Comparison of ENCODE assay signal across 8 cellular contexts in the genomic region with DNA sequence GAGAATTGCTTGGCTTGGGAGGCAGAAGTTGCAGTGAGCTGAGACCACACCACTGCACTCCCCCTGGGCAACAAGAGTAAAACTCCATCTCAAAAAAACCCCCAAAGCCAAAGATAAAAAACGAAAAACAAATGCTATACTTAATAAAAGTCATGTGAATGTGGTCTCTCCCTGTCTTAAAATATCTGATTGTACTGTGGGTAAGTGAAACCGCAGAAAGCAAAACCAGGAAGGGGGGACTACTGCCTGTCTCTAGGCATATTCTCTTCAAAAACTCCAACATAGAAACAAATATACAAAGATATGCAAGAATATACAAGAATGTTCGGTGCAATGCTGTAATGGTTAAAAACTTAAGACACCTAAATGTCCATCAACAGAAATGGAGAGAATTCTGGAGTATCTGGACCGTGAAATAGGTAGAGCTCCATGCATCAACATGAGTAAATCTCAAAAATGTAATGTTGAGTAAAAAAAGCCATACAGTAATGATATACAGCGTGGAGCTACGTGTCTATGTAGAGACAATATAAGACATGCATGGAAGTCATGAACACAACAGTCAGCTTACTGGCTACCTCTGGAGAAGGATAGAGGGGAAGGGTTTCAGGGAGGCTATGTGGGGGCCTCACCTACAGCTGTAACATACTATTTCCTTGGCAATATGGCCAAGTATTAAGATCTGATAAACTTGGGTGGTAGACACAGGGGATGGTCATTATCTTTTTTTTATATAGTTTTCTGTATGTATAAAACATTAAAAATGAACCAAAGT. TPM values are rescaled to one million over a fixed set of nuclear protein-coding genes. Genes with fewer than 3 reads are reported as not detected.
DNase-seq lines count a peak whose midpoint lies in the region; ATAC-seq, FAIRE-seq and TF ChIP-seq lines count a peak whose summit lies in the region.

No MANE protein-coding gene starts in this region.

- no peak overlapping the region for H2AFZ ChIP-seq in GM12878 (ENCODE audit: control insufficient read depth, low read depth, low read length)

- BruUV-seq in A673 (replicated peaks; lab: Mats Ljungman, UMichigan) (no TSS peak), GM12878 (replicated peaks; lab: Mats Ljungman, UMichigan) (no TSS peak)

- POLR2A ChIA-PET in A673 (lab: Charles Lee; ENCODE audit: low non-redundant PET) (interaction anchor here (0.6 kb wide), 1 partner anchor 51 kb away, joined by 4 read pairs; no protein-coding TSS in a partner anchor), GM12878 (lab: Charles Lee) (interaction anchor here (0.6 to 1.4 kb wide), 8 partner anchors 9 to 883 kb away, joined by 3 to 5 read pairs (median 4); partner anchors contain the start of genes BUD31 and PDAP1)

- intact Hi-C loops in A673 (cut with micrococcal nuclease; ENCODE audit: unreplicated experiment) (no loop called here), GM12878 (cut with micrococcal nuclease; ENCODE audit: unreplicated experiment) (no loop called here)

- TF ChIP-seq RAD21 in GM12878 (IDR thresholded peaks at IDR 0.05; ENCODE audit: insufficient read depth, low read depth, low read length) = no peak

- no peaks in the 10 kb centered on the region for H4K20me1 ChIP-seq in GM12878 (ENCODE audit: control insufficient read depth, insufficient read depth)

- H3K4me1 ChIP-seq in A673 (ENCODE audit: insufficient read depth, low read length, poor library complexity, severe bottlenecking) = peaks cover 5% of the 10 kb centered on the region
- peaks cover 10% of the 10 kb centered on the region; the same call in 1 of the 2 replicates for H3K4me1 ChIP-seq in HUES6 (ENCODE audit: control insufficient read depth, insufficient read depth, low read length)
- H3K4me1 ChIP-seq in GM12878 (ENCODE audit: control insufficient read depth, insufficient read depth, low read length) = no peaks in the 10 kb centered on the region
- H3K4me1 ChIP-seq in small intestine (ENCODE audit: control insufficient read depth in 2 of 2, insufficient read depth in 1 of 2, low read depth in 1 of 2, low read length in 1 of 2) = peaks cover 0 to 3% of the 10 kb centered on the region in 2 donors

- SMC1A ChIA-PET in GM12878 (lab: Charles Lee; ENCODE audit: uncharacterized antibody, unreplicated experiment) = interaction anchor here (0.9 to 1.2 kb wide), 2 partner anchors 10 to 109 kb away, joined by 3 read pairs; no protein-coding TSS in a partner anchor

- no peak for DNase-seq in A673 (ENCODE audit: low spot score)
- no peak for DNase-seq in GM12878 (ENCODE audit: low read depth, low spot score)
- DNase-seq in mesothelial cell of epicardium (ENCODE audit: low spot score in 2 of 2, unreplicated experiment in 2 of 2) = no peak
- no peak for DNase-seq in small intestine
- no peak for DNase-seq in NCI-H2196 treated with DMSO at 0.1 percent for 48 hours (lab: John Stamatoyannopoulos, UW; ENCODE audit: unreplicated experiment)
- DNase-seq in GM19240 (ENCODE audit: insufficient read length, low spot score) = no peak
- DNase-seq in activated CD4-positive, CD25-positive, alpha-beta regulatory T cell treated with anti-CD3 and anti-CD28 coated beads, Interleukin-2, amount 50 U/mL, for 72 hours = no peak

- H3K4me2 ChIP-seq in GM12878 (ENCODE audit: control insufficient read depth, insufficient read depth) = peak overlapping the region; percentile 94

- TF ChIP-seq POLR2A in GM12878 (IDR thresholded peaks at IDR 0.05; ENCODE audit: low read depth, low read length) = no peak

- H3K4me3 ChIP-seq in A673 (ENCODE audit: low read depth, low read length, poor library complexity, severe bottlenecking) (peak overlapping the region; percentile 98), HUES6 (ENCODE audit: low read depth, low read length) (peak overlapping the region; percentile 92), GM12878 (peak overlapping the region; percentile 95), small intestine (ENCODE audit: low read depth in 1 of 2, low read length in 2 of 2) (peak overlapping the region in 1 of 2 donors; percentile 98)

- TF ChIP-seq EP300 in GM12878 (IDR thresholded peaks at IDR 0.05; ENCODE audit: borderline replicate concordance in 1 of 2, control insufficient read depth in 1 of 2, low read depth in 2 of 2, low read length in 2 of 2) = no peak

- CTCF ChIA-PET in A673 (lab: Charles Lee) (no interaction called here), GM12878 (lab: Yijun Ruan, JAX) (interaction anchor here (1.1 kb wide), 1 partner anchor 11 kb away, joined by 4 read pairs; no protein-coding TSS in a partner anchor)

- RAD21 ChIA-PET in GM12878 (lab: Charles Lee; ENCODE audit: unreplicated experiment) = interaction anchor here (1.0 kb wide), 1 partner anchor 25 kb away, joined by 3 read pairs; no protein-coding TSS in a partner anchor

- H3K36me3 ChIP-seq in A673 (ENCODE audit: insufficient read depth, low read length, poor library complexity, severe bottlenecking) (peaks cover 16% of the 10 kb centered on the region), HUES6 (ENCODE audit: control insufficient read depth, insufficient read depth, low read length) (peaks cover 39% of the 10 kb centered on the region), GM12878 (ENCODE audit: control insufficient read depth in 2 of 2, insufficient read depth in 2 of 2, low read length in 1 of 2) (peaks cover 9 to 27% of the 10 kb centered on the region in 2 experiments), small intestine (ENCODE audit: control insufficient read depth in 2 of 2, insufficient read depth in 2 of 2, low read length in 2 of 2) (peaks cover 8 to 23% of the 10 kb centered on the region in 2 donors)

- no peak for ATAC-seq in GM12878

- FAIRE-seq in GM12878 (lab: Jason Lieb, UNC) (no peak), small intestine (lab: Jason Lieb, UNC) (no peak)

- H3K27ac ChIP-seq in A673 (ENCODE audit: low read depth, low read length, poor library complexity, severe bottlenecking) (no peak overlapping the region), HUES6 (ENCODE audit: low read depth, low read length) (no peak overlapping the region), GM12878 (ENCODE audit: control insufficient read depth, insufficient read depth) (peak overlapping the region; percentile 58), small intestine (ENCODE audit: low read depth in 1 of 2, low read length in 1 of 2) (no peak overlapping the region)

- peak overlapping the region; percentile 99 for H3K4me3 Mint-ChIP-seq in mesothelial cell of epicardium

- peaks cover 30% of the 10 kb centered on the region for H3K36me3 Mint-ChIP-seq in mesothelial cell of epicardium

- H3K79me2 ChIP-seq in GM12878 (ENCODE audit: control insufficient read depth, insufficient read depth, low read length) = peaks cover 50% of the 10 kb centered on the region

- H3K27me3 ChIP-seq in A673 (replicated peaks; ENCODE audit: insufficient read depth, low read depth, low read length, poor library complexity) = no peaks in the 10 kb centered on the region
- no peaks in the 10 kb centered on the region for H3K27me3 ChIP-seq in HUES6 (ENCODE audit: control insufficient read depth, insufficient read depth, low read length)
- no peaks in the 10 kb centered on the region for H3K27me3 ChIP-seq in GM12878 (replicated peaks in 1 of 2; ENCODE audit: control insufficient read depth in 2 of 2, insufficient read depth in 2 of 2, low read length in 1 of 2)
- H3K27me3 ChIP-seq in small intestine (ENCODE audit: control insufficient read depth in 2 of 2, insufficient read depth in 2 of 2, low read length in 2 of 2) = no peaks in the 10 kb centered on the region

- 2% methylated on average over 6 of the region's 6 CpGs for WGBS in GM12878 (ENCODE audit: insufficient coverage, insufficient replicate concordance, low lambda C conversion rate, missing lambda C conversion rate)
- 58 to 73% (median 62%) methylated on average over 6 of the region's 6 CpGs for WGBS in small intestine, 3 donors

- H3K9me3 ChIP-seq in A673 (ENCODE audit: low read depth, low read length, poor library complexity, severe bottlenecking) (peaks cover 18% of the 10 kb centered on the region), HUES6 (ENCODE audit: control insufficient read depth, insufficient read depth, low read depth, low read length) (peaks cover 10% of the 10 kb centered on the region), GM12878 (replicated peaks; ENCODE audit: control insufficient read depth, insufficient read depth, low read length) (peaks cover 23% of the 10 kb centered on the region), small intestine (ENCODE audit: control insufficient read depth, low read depth) (peaks cover 1% of the 10 kb centered on the region)

- in situ Hi-C loops in GM12878 (cut with MboI) = no loop called here

- H3K4me1 Mint-ChIP-seq in mesothelial cell of epicardium = peaks cover 25% of the 10 kb centered on the region

- H3K9ac ChIP-seq in HUES6 (ENCODE audit: low read length) = peak overlapping the region; percentile 89
- peak overlapping the region; percentile 94; the same call in 1 of the 2 replicates for H3K9ac ChIP-seq in GM12878 (ENCODE audit: control insufficient read depth, insufficient read depth, low read length)

- peak overlapping the region; percentile 40 for H3K27ac Mint-ChIP-seq in mesothelial cell of epicardium

- H3K27me3 Mint-ChIP-seq in mesothelial cell of epicardium (ENCODE audit: low read depth) = no peaks in the 10 kb centered on the region

- H3K9me3 Mint-ChIP-seq in mesothelial cell of epicardium = peaks cover 11% of the 10 kb centered on the region

- TF ChIP-seq CTCF in A673 (conservative IDR thresholded peaks at IDR 0.05; ENCODE audit: low read depth, low read length) (no peak), GM12878 (IDR thresholded peaks at IDR 0.05 in 2 of 3, conservative IDR thresholded peaks at IDR 0.05 in 1 of 3; ENCODE audit: control insufficient read depth in 2 of 3, extremely low read depth in 1 of 3, insufficient read depth in 1 of 3, low read depth in 3 of 3, low read length in 3 of 3) (no peak), mesothelial cell of epicardium (IDR thresholded peaks at IDR 0.05; ENCODE audit: unreplicated experiment) (no peak)

RNA-seq across cellular contexts. Expression of gene ZNF394, which starts 2.1 kb away (rescaled TPM):
- 19.3 and 20.2 TPM in 2 replicates for total RNA-seq in A673 (2021)
- 140 and 151 TPM in 2 replicates for total RNA-seq in GM12878 (2013; cell fraction: nucleolus; rRNA removed)
- 25.8 and 28.4 TPM in 2 replicates for total RNA-seq in GM12878 (2014; rRNA removed)
- total RNA-seq in GM12878 (2014; rRNA removed; fragmentation: Illumina TruSeq; extraction: Trizol) = 24.9 and 26.3 TPM in 2 replicates
- total RNA-seq in GM12878 (2021) = 22.9 TPM in 2 replicates
- 20.0 TPM for polyA plus RNA-seq in GM12878 (2011; ENCODE audit: low read depth)
- 22.5 and 23.4 TPM in 2 replicates for polyA plus RNA-seq in GM12878 (2011; rRNA removed)
- 20.2 and 21.2 TPM in 2 replicates for polyA plus RNA-seq in GM12878 (2011; cell fraction: cytosol; rRNA removed)
- polyA plus RNA-seq in GM12878 (2011; cell fraction: nucleus; rRNA removed) = 16.2 and 17.1 TPM in 2 replicates
- 21.9 and 29.4 TPM in 2 replicates for polyA plus RNA-seq in GM12878 (2012)
- 21.4 and 22.0 TPM in 2 replicates for polyA plus RNA-seq in GM12878 (2014; fragmentation: Illumina TruSeq; extraction: Trizol)
- 1 to 10 TPM; 2.5 to 5.3 TPM for polyA plus RNA-seq in GM12878 (2014; fragmentation: Nextera tagmentation; extraction: Ambion mirVana)
- polyA plus RNA-seq in GM12878 (2014; rRNA removed) = 15.4 and 18.1 TPM in 2 replicates
- polyA plus RNA-seq in GM12878 (2016; fragmentation: Nextera tagmentation; extraction: Ambion mirVana) = 10 to 100 TPM; 23.8 to 26.8 TPM
- polyA minus RNA-seq in GM12878 (2011; rRNA and poly(A)+ RNA removed) = 29.6 and 32.4 TPM in 2 replicates
- 9.9 and 12.8 TPM in 2 replicates for polyA minus RNA-seq in GM12878 (2011; cell fraction: cytosol; rRNA and poly(A)+ RNA removed)
- polyA minus RNA-seq in GM12878 (2011; cell fraction: nucleus; rRNA and poly(A)+ RNA removed) = 15.6 and 26.0 TPM in 2 replicates
- 30.1 to 31.3 TPM (median 31.3 TPM) in 3 replicates for total RNA-seq in mesothelial cell of epicardium
- polyA plus RNA-seq in small intestine = 10 to 100 TPM; 17.4 to 30.0 (median 24.8) TPM

RNA-seq across cellular contexts. Expression of gene ZKSCAN5, which starts 6.5 kb away (rescaled TPM):
- total RNA-seq in A673 (2021) (13.3 and 13.4 TPM in 2 replicates), GM12878 (2014; rRNA removed) (9.0 TPM in 2 replicates), GM12878 (2014; rRNA removed; fragmentation: Illumina TruSeq; extraction: Trizol) (10.0 and 10.1 TPM in 2 replicates), GM12878 (2021) (7.5 and 7.7 TPM in 2 replicates), mesothelial cell of epicardium (14.4 to 14.6 TPM (median 14.4 TPM) in 3 replicates)
- 24.0 and 24.9 TPM in 2 replicates for total RNA-seq in GM12878 (2013; cell fraction: nucleolus; rRNA removed)
- 3.7 TPM for polyA plus RNA-seq in GM12878 (2011; ENCODE audit: low read depth)
- polyA plus RNA-seq in GM12878 (2011; rRNA removed) (9.5 and 11.4 TPM in 2 replicates), GM12878 (2014; fragmentation: Illumina TruSeq; extraction: Trizol) (7.9 and 8.6 TPM in 2 replicates), GM12878 (2014; fragmentation: Nextera tagmentation; extraction: Ambion mirVana) (1 to 10 TPM; 2.5 to 2.7 TPM), GM12878 (2014; rRNA removed) (5.6 and 6.3 TPM in 2 replicates), GM12878 (2016; fragmentation: Nextera tagmentation; extraction: Ambion mirVana) (1 to 10 TPM; 7.6 to 7.7 TPM), small intestine (1 to 10 TPM; 3.8 to 4.5 (median 4.3) TPM)
- 6.3 and 7.1 TPM in 2 replicates for polyA plus RNA-seq in GM12878 (2011; cell fraction: cytosol; rRNA removed)
- polyA plus RNA-seq in GM12878 (2011; cell fraction: nucleus; rRNA removed) = 10.7 and 11.3 TPM in 2 replicates
- polyA plus RNA-seq in GM12878 (2012) = 4.6 and 5.4 TPM in 2 replicates
- 16.4 and 18.0 TPM in 2 replicates for polyA minus RNA-seq in GM12878 (2011; rRNA and poly(A)+ RNA removed)
- 4.7 and 7.2 TPM in 2 replicates for polyA minus RNA-seq in GM12878 (2011; cell fraction: cytosol; rRNA and poly(A)+ RNA removed)
- polyA minus RNA-seq in GM12878 (2011; cell fraction: nucleus; rRNA and poly(A)+ RNA removed) = 6.9 and 10.8 TPM in 2 replicates

RNA-seq across cellular contexts. Expression of gene ZNF789, which starts 25.3 kb away (rescaled TPM):
- total RNA-seq in A673 (2021) (17.0 and 18.2 TPM in 2 replicates), GM12878 (2014; rRNA removed) (22.7 and 27.5 TPM in 2 replicates), GM12878 (2014; rRNA removed; fragmentation: Illumina TruSeq; extraction: Trizol) (22.4 and 25.0 TPM in 2 replicates), GM12878 (2021) (17.2 and 19.9 TPM in 2 replicates), mesothelial cell of epicardium (24.9 to 27.2 TPM (median 27.0 TPM) in 3 replicates)
- 59.3 and 60.0 TPM in 2 replicates for total RNA-seq in GM12878 (2013; cell fraction: nucleolus; rRNA removed)
- 14.6 TPM for polyA plus RNA-seq in GM12878 (2011; ENCODE audit: low read depth)
- polyA plus RNA-seq in GM12878 (2011; rRNA removed) (44.6 and 53.1 TPM in 2 replicates), GM12878 (2014; fragmentation: Illumina TruSeq; extraction: Trizol) (30.1 and 37.0 TPM in 2 replicates), GM12878 (2014; fragmentation: Nextera tagmentation; extraction: Ambion mirVana) (1 to 10 TPM; 5.6 to 6.0 TPM), GM12878 (2014; rRNA removed) (27.2 and 32.2 TPM in 2 replicates), GM12878 (2016; fragmentation: Nextera tagmentation; extraction: Ambion mirVana) (10 to 100 TPM; 18.4 to 19.6 TPM), small intestine (10 to 100 TPM in 2 of 3 donors, 1 to 10 TPM in 1; 9.7 to 25.0 (median 12.1) TPM)
- polyA plus RNA-seq in GM12878 (2011; cell fraction: cytosol; rRNA removed) = 23.4 and 24.4 TPM in 2 replicates
- 37.6 and 46.0 TPM in 2 replicates for polyA plus RNA-seq in GM12878 (2011; cell fraction: nucleus; rRNA removed)
- polyA plus RNA-seq in GM12878 (2012) = 17.3 and 20.1 TPM in 2 replicates
- polyA minus RNA-seq in GM12878 (2011; rRNA and poly(A)+ RNA removed) = 14.2 and 18.7 TPM in 2 replicates
- 2.9 and 7.6 TPM in 2 replicates for polyA minus RNA-seq in GM12878 (2011; cell fraction: cytosol; rRNA and poly(A)+ RNA removed)
- 14.0 and 29.2 TPM in 2 replicates for polyA minus RNA-seq in GM12878 (2011; cell fraction: nucleus; rRNA and poly(A)+ RNA removed)

RNA-seq across cellular contexts. Expression of gene ATP5MF, which starts 32.0 kb away (rescaled TPM):
- total RNA-seq in A673 (2021) = 411 and 461 TPM in 2 replicates
- 47.5 and 59.0 TPM in 2 replicates for total RNA-seq in GM12878 (2013; cell fraction: nucleolus; rRNA removed)
- total RNA-seq in GM12878 (2014; rRNA removed) = 776 and 778 TPM in 2 replicates
- total RNA-seq in GM12878 (2014; rRNA removed; fragmentation: Illumina TruSeq; extraction: Trizol) = 1,085 and 1,144 TPM in 2 replicates
- total RNA-seq in GM12878 (2021) = 362 and 411 TPM in 2 replicates
- polyA plus RNA-seq in GM12878 (2011; ENCODE audit: low read depth) = 3,344 TPM
- polyA plus RNA-seq in GM12878 (2011; rRNA removed) = 683 and 738 TPM in 2 replicates
- polyA plus RNA-seq in GM12878 (2011; cell fraction: cytosol; rRNA removed) = 1,308 and 2,229 TPM in 2 replicates
- polyA plus RNA-seq in GM12878 (2011; cell fraction: nucleus; rRNA removed) = 463 and 565 TPM in 2 replicates
- polyA plus RNA-seq in GM12878 (2012) = 690 and 1,154 TPM in 2 replicates
- 1,028 and 1,206 TPM in 2 replicates for polyA plus RNA-seq in GM12878 (2014; fragmentation: Illumina TruSeq; extraction: Trizol)
- polyA plus RNA-seq in GM12878 (2014; fragmentation: Nextera tagmentation; extraction: Ambion mirVana) = 1,000 to 10,000 TPM; 2,087 to 2,478 TPM
- 889 and 1,098 TPM in 2 replicates for polyA plus RNA-seq in GM12878 (2014; rRNA removed)
- polyA plus RNA-seq in GM12878 (2016; fragmentation: Nextera tagmentation; extraction: Ambion mirVana) = 1,000 to 10,000 TPM; 1,301 to 1,381 TPM
- polyA minus RNA-seq in GM12878 (2011; rRNA and poly(A)+ RNA removed) = 167 and 250 TPM in 2 replicates
- 105 and 129 TPM in 2 replicates for polyA minus RNA-seq in GM12878 (2011; cell fraction: cytosol; rRNA and poly(A)+ RNA removed)
- 34.3 and 38.1 TPM in 2 replicates for polyA minus RNA-seq in GM12878 (2011; cell fraction: nucleus; rRNA and poly(A)+ RNA removed)
- total RNA-seq in mesothelial cell of epicardium = 223 to 243 TPM (median 235 TPM) in 3 replicates
- 1,000 to 10,000 TPM; 1,401 to 3,068 (median 1,584) TPM for polyA plus RNA-seq in small intestine

RNA-seq across cellular contexts. Expression of gene FAM200A, which starts 54.0 kb away (rescaled TPM):
- total RNA-seq in A673 (2021) = 6.1 and 8.4 TPM in 2 replicates
- 14.0 and 14.3 TPM in 2 replicates for total RNA-seq in GM12878 (2013; cell fraction: nucleolus; rRNA removed)
- 5.6 and 7.6 TPM in 2 replicates for total RNA-seq in GM12878 (2014; rRNA removed)
- total RNA-seq in GM12878 (2014; rRNA removed; fragmentation: Illumina TruSeq; extraction: Trizol) = 7.6 and 8.0 TPM in 2 replicates
- total RNA-seq in GM12878 (2021) = 4.0 and 4.1 TPM in 2 replicates
- 1.8 TPM for polyA plus RNA-seq in GM12878 (2011; ENCODE audit: low read depth)
- polyA plus RNA-seq in GM12878 (2011; rRNA removed) = 7.6 and 11.4 TPM in 2 replicates
- 3.9 and 4.2 TPM in 2 replicates for polyA plus RNA-seq in GM12878 (2011; cell fraction: cytosol; rRNA removed)
- polyA plus RNA-seq in GM12878 (2011; cell fraction: nucleus; rRNA removed) = 2.1 and 2.4 TPM in 2 replicates
- 2.3 and 4.2 TPM in 2 replicates for polyA plus RNA-seq in GM12878 (2012)
- 7.4 and 9.6 TPM in 2 replicates for polyA plus RNA-seq in GM12878 (2014; fragmentation: Illumina TruSeq; extraction: Trizol)
- 1 to 10 TPM; 2.7 to 3.1 TPM for polyA plus RNA-seq in GM12878 (2014; fragmentation: Nextera tagmentation; extraction: Ambion mirVana)
- 4.8 and 6.4 TPM in 2 replicates for polyA plus RNA-seq in GM12878 (2014; rRNA removed)
- polyA plus RNA-seq in GM12878 (2016; fragmentation: Nextera tagmentation; extraction: Ambion mirVana) = 1 to 10 TPM; 6.6 to 9.0 TPM
- polyA minus RNA-seq in GM12878 (2011; rRNA and poly(A)+ RNA removed) = 2.7 and 3.1 TPM in 2 replicates
- polyA minus RNA-seq in GM12878 (2011; cell fraction: cytosol; rRNA and poly(A)+ RNA removed) = 2.5 TPM in 2 replicates
- 3.7 and 5.5 TPM in 2 replicates for polyA minus RNA-seq in GM12878 (2011; cell fraction: nucleus; rRNA and poly(A)+ RNA removed)
- 8.0 to 9.4 TPM (median 9.3 TPM) in 3 replicates for total RNA-seq in mesothelial cell of epicardium
- 1 to 10 TPM; 2.2 to 4.2 (median 3.5) TPM for polyA plus RNA-seq in small intestine
